Comparison of ENCODE assay signal across 8 cellular contexts in the genomic region with DNA sequence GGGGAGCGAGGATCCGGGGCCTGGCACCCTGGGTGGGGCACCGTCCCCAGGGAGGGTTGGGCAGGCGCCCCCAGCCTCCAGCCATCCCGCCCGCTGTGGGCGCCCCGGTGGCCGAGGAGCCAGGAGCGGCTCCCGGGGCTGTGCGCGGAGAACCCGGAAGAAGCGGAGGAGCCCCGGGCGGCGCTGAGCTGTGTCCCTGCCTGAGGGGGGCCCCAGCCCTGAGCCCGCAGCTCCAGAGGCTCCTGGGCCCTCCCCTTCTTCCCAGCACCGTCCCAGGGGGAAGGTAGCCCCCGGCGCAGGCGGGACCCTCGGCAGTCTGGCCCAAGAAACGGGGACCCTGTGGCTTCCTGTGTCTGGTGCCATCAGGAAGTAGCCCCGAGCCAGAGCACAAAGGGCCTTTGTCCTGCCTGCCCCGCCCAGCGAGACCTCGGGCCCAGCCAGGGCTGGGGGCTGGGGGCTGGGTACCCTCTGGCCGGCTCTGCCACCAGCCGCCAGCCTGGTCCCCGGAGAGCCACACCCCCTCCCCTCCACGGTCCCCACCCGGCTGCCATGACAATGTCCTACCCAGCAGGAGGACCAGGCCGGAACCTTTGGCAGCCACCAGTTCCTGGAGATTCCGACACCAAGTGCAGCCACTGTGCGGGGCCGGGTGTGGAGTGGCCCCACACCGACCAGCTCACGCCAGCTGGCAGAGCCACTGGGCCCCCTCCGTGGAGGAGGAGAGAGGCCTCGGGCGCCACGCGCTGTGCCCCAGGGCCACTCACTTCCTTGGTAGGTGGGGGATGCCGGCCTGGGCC. TPM values are rescaled to one million over a fixed set of nuclear protein-coding genes. Genes with fewer than 3 reads are reported as not detected.
DNase-seq lines count a peak whose midpoint lies in the region; ATAC-seq lines count a peak whose summit lies in the region.

No MANE protein-coding gene starts in this region.

- H3K36me3 Mint-ChIP-seq in IgD-negative memory B cell = no peaks in the 10 kb centered on the region
- no peaks in the 10 kb centered on the region for H3K36me3 Mint-ChIP-seq in activated T-cell treated with anti-CD3 and anti-CD28 coated beads, Interleukin-2, amount 50 U/mL, for 4 hours (ENCODE audit: insufficient read depth)

- ATAC-seq in activated T-cell treated with anti-CD3 and anti-CD28 coated beads, Interleukin-2, amount 50 U/mL, for 4 hours = peak; percentile 72 to 79
- ATAC-seq in HG03442 (IDR thresholded peaks at IDR 0.05; ENCODE audit: unreplicated experiment) (no peak), HG03097 (IDR thresholded peaks at IDR 0.05; ENCODE audit: low FRiP score, unreplicated experiment) (no peak)

- no peaks in the 10 kb centered on the region for H3K27me3 Mint-ChIP-seq in IgD-negative memory B cell
- H3K27me3 Mint-ChIP-seq in activated T-cell treated with anti-CD3 and anti-CD28 coated beads, Interleukin-2, amount 50 U/mL, for 4 hours (ENCODE audit: low read depth) = no peaks in the 10 kb centered on the region

- H3K4me3 Mint-ChIP-seq in IgD-negative memory B cell = peak overlapping the region; percentile 57 to 83 (median 64)
- H3K4me3 Mint-ChIP-seq in activated T-cell treated with anti-CD3 and anti-CD28 coated beads, Interleukin-2, amount 50 U/mL, for 4 hours = peak overlapping the region; percentile 35

- peaks cover 0 to 10% (median 0%) of the 10 kb centered on the region in 3 donors for H3K4me1 Mint-ChIP-seq in IgD-negative memory B cell
- H3K4me1 Mint-ChIP-seq in activated T-cell treated with anti-CD3 and anti-CD28 coated beads, Interleukin-2, amount 50 U/mL, for 4 hours (ENCODE audit: low read depth) = no peaks in the 10 kb centered on the region

- peak; percentile 37 for DNase-seq in stimulated activated CD4-positive, alpha-beta T cell treated with anti-CD3 and anti-CD28 coated beads, Interleukin-15, amount 100 ng/mL, for 24 hours
- no peak for DNase-seq in stimulated activated CD4-positive, alpha-beta T cell treated with anti-CD3 and anti-CD28 coated beads, Interleukin-4, amount 100 ng/mL, for 24 hours
- DNase-seq in activated T-cell treated with anti-CD3 and anti-CD28 coated beads, Interleukin-2, amount 50 U/mL, for 4 hours = no peak
- DNase-seq in fibroblast of peridontal ligament (ENCODE audit: extremely low read depth) (peak; percentile 2), myocyte (ENCODE audit: low read depth) (peak; percentile 19)

- H3K27ac Mint-ChIP-seq in IgD-negative memory B cell = peak overlapping the region in 1 of 3 donors; percentile 93

- H3K9me3 Mint-ChIP-seq in IgD-negative memory B cell = peaks cover 0 to 1% (median 0%) of the 10 kb centered on the region in 3 donors
- H3K9me3 Mint-ChIP-seq in activated T-cell treated with anti-CD3 and anti-CD28 coated beads, Interleukin-2, amount 50 U/mL, for 4 hours = peaks cover 13% of the 10 kb centered on the region

RNA-seq across cellular contexts. Expression of a gene that starts 15.6 kb away (rescaled TPM):
- not detected for polyA plus RNA-seq in IgD-negative memory B cell
- not detected for total RNA-seq in activated T-cell treated with anti-CD3 and anti-CD28 coated beads, Interleukin-2, amount 50 U/mL, for 4 hours
- not detected in 2 replicates for total RNA-seq in myocyte
- not detected for polyA plus RNA-seq in myocyte (2012)

RNA-seq across cellular contexts. Expression of a gene that starts 42.2 kb away (rescaled TPM):
- polyA plus RNA-seq in IgD-negative memory B cell = 7.9 TPM
- total RNA-seq in activated T-cell treated with anti-CD3 and anti-CD28 coated beads, Interleukin-2, amount 50 U/mL, for 4 hours = 10 to 100 TPM; 22.3 to 27.6 (median 26.8) TPM
- 10.0 and 11.7 TPM in 2 replicates for total RNA-seq in myocyte
- 7.3 TPM for polyA plus RNA-seq in myocyte (2012)

RNA-seq across cellular contexts. Expression of a gene that starts 48.3 kb away (rescaled TPM):
- polyA plus RNA-seq in IgD-negative memory B cell = 3.5 TPM
- total RNA-seq in activated T-cell treated with anti-CD3 and anti-CD28 coated beads, Interleukin-2, amount 50 U/mL, for 4 hours = 100 to 1,000 TPM; 102 to 212 (median 155) TPM
- 0.47 TPM in 1 of 2 replicates, not detected in the other for total RNA-seq in myocyte
- not detected for polyA plus RNA-seq in myocyte (2012)

RNA-seq across cellular contexts. Expression of a gene that starts 55.8 kb away (rescaled TPM):
- not detected for polyA plus RNA-seq in IgD-negative memory B cell
- 100 to 1,000 TPM; 480 to 735 (median 495) TPM for total RNA-seq in activated T-cell treated with anti-CD3 and anti-CD28 coated beads, Interleukin-2, amount 50 U/mL, for 4 hours
- not detected in 2 replicates for total RNA-seq in myocyte
- polyA plus RNA-seq in myocyte (2012) = not detected

Comparison
In these comparisons a context has a peak if more than half of its experiments do, and no peak if none do; other contexts are left out.
1. DNase-seq: peak in stimulated activated CD4-positive, alpha-beta T cell treated with anti-CD3 and anti-CD28 coated beads, Interleukin-15, amount 100 ng/mL, for 24 hours (single experiment), fibroblast of peridontal ligament (single experiment) and myocyte (single experiment); none in stimulated activated CD4-positive, alpha-beta T cell treated with anti-CD3 and anti-CD28 coated beads, Interleukin-4, amount 100 ng/mL, for 24 hours (single experiment) and activated T-cell treated with anti-CD3 and anti-CD28 coated beads, Interleukin-2, amount 50 U/mL, for 4 hours (single experiment).
2. ATAC-seq: peak in activated T-cell treated with anti-CD3 and anti-CD28 coated beads, Interleukin-2, amount 50 U/mL, for 4 hours (2 of 2); none in HG03442 (single experiment) and HG03097 (single experiment).
3. RNA of a gene that starts 48.3 kb away (total RNA-seq): 102 to 212 TPM in activated T-cell treated with anti-CD3 and anti-CD28 coated beads, Interleukin-2, amount 50 U/mL, for 4 hours; 0.47 TPM in myocyte; every median in the first group is over 10 times any median in the second.